ENCODE assay signal across 25 cellular contexts in genomic region chr4:7989654-7990053, GRCh38.
"Had no signal": no experiment of that assay in that cellular context is flagged by ENCODE, and none has a peak within 500 bp of the region (broad histone marks: within the 10 kb centered on the region; RNA-seq: fewer than 3 reads in every experiment).

No MANE protein-coding gene starts in this region.

- H3K36me3 ChIP-seq: lower lobe of right lung, prostate gland, right lobe of liver, upper lobe of right lung, vagina had no signal

- H3K27ac ChIP-seq: epithelial cell of prostate, esophagus muscularis mucosa, left ventricle myocardium inferior, lower lobe of right lung, parathyroid adenoma, prostate gland, right lobe of liver, spleen, testis, tibial nerve, upper lobe of right lung, vagina had no signal

- DNase-seq: cortex of kidney; effector memory CD8-positive, alpha-beta T cell; foreskin fibroblast; immature natural killer cell; left ventricle myocardium inferior; lower lobe of right lung; midbrain; naive B cell; nephron progenitor cell; retina; right lobe of liver; spleen; stimulated activated CD4-positive, alpha-beta T cell treated with anti-CD3 and anti-CD28 coated beads, Interleukin-15, amount 100 ng/mL, for 24 hours; stimulated activated CD4-positive, alpha-beta T cell treated with anti-CD3 and anti-CD28 coated beads, Interleukin-1b, Interleukin-23, amount 100 ng/mL, for 48 hours; stimulated activated CD4-positive, alpha-beta T cell treated with anti-CD3 and anti-CD28 coated beads, Interleukin-4, amount 100 ng/mL, for 24 hours; stimulated activated naive B cell treated with anti-CD40 and anti-IgM and Interleukin-4, amounts not matched to agents 10 μg/mL and 1 μg/mL and 100 μg/mL, for 72 hours; stimulated activated naive CD8-positive, alpha-beta T cell treated with anti-CD3 and anti-CD28 coated beads, Interleukin-15, amount 100 ng/mL, for 72 hours; testis; upper lobe of right lung had no signal

- H3K9me3 ChIP-seq: prostate gland, right lobe of liver, testis, tibial nerve, upper lobe of right lung, vagina had no signal

- H3K27me3 ChIP-seq: esophagus muscularis mucosa, right lobe of liver, testis, tibial nerve, upper lobe of right lung, vagina had no signal

- ATAC-seq: effector memory CD8-positive, alpha-beta T cell; lower lobe of right lung; right lobe of liver; stimulated activated naive B cell treated with anti-CD40 and anti-IgM and Interleukin-4, amounts not matched to agents 10 μg/mL and 1 μg/mL and 100 μg/mL, for 72 hours; stimulated activated naive CD8-positive, alpha-beta T cell treated with anti-CD3 and anti-CD28 coated beads, Interleukin-15, amount 100 ng/mL, for 72 hours; upper lobe of right lung had no signal

- H3K4me1 ChIP-seq: parathyroid adenoma, prostate gland, right lobe of liver, testis had no signal

- H3K4me3 ChIP-seq: esophagus muscularis mucosa, left ventricle myocardium inferior, lower lobe of right lung, prostate gland, right lobe of liver, spleen, testis, tibial nerve, upper lobe of right lung, vagina had no signal
